ENCODE assay signal across 1 cellular context in genomic region chr12:107912421-107913004, GRCh38.
TF ChIP-seq lines count a peak whose summit lies in the region.

No MANE protein-coding gene starts in this region.

TF ChIP-seq in H1, 55 proteins besides CTCF, POLR2A, EP300 and RAD21:
- TF ChIP-seq CHD2 (IDR thresholded peaks at IDR 0.05; ENCODE audit: low read length): no peak; the same call in 1 of the 2 replicates
- TF ChIP-seq E2F6 (IDR thresholded peaks at IDR 0.05): no peak
- TF ChIP-seq ATF3 (IDR thresholded peaks at IDR 0.05; ENCODE audit: insufficient read depth, low read depth, low read length): no peak
- TF ChIP-seq SP4 (IDR thresholded peaks at IDR 0.05; ENCODE audit: low read length): peak; percentile 54; the same call in 1 of the 2 replicates
- no peak for TF ChIP-seq FOSL1 (IDR thresholded peaks at IDR 0.05; ENCODE audit: insufficient read depth, low read depth, low read length)
- TF ChIP-seq BRCA1 (IDR thresholded peaks at IDR 0.05; ENCODE audit: low read depth, low read length): no peak
- TF ChIP-seq CHD1 (IDR thresholded peaks at IDR 0.05; ENCODE audit: low read depth, low read length): no peak
- peak; percentile 89 for TF ChIP-seq KDM4A (IDR thresholded peaks at IDR 0.05; ENCODE audit: low read depth, low read length, severe bottlenecking)
- no peak for TF ChIP-seq TCF12 (IDR thresholded peaks at IDR 0.05; ENCODE audit: low read depth, low read length)
- 0 out of 2 replicates have a peak, but pooled peaks have one; percentile 18 for TF ChIP-seq CREB1 (IDR thresholded peaks at IDR 0.05)
- no peak for TF ChIP-seq RXRA (IDR thresholded peaks at IDR 0.05; ENCODE audit: insufficient read depth, low read depth, low read length)
- TF ChIP-seq ATF2 (IDR thresholded peaks at IDR 0.05; ENCODE audit: low read length): no peak
- TF ChIP-seq SIX5 (IDR thresholded peaks at IDR 0.05; ENCODE audit: low read depth, low read length): no peak
- TF ChIP-seq SAP30 (IDR thresholded peaks at IDR 0.05; ENCODE audit: insufficient read depth, insufficient replicate concordance, low read length): peak; percentile 64
- TF ChIP-seq TEAD4 (IDR thresholded peaks at IDR 0.05; ENCODE audit: low read depth, low read length): peak; percentile 37; the same call in 1 of the 2 replicates
- no peak for TF ChIP-seq CTBP2 (IDR thresholded peaks at IDR 0.05; ENCODE audit: borderline replicate concordance, insufficient read depth, insufficient read length, low read length)
- TF ChIP-seq ASH2L (IDR thresholded peaks at IDR 0.05; ENCODE audit: low read length): peak; percentile 80
- TF ChIP-seq HDAC2 (IDR thresholded peaks at IDR 0.05; ENCODE audit: borderline replicate concordance in 1 of 2, low read depth in 2 of 2, low read length in 2 of 2): peak in 1 of 2 experiments; percentile 70; a peak in 1 of 4 replicates
- no peak for TF ChIP-seq BCL11A (IDR thresholded peaks at IDR 0.05; ENCODE audit: low read depth in 2 of 2, low read length in 2 of 2)
- no peak for TF ChIP-seq MAFK (IDR thresholded peaks at IDR 0.05; ENCODE audit: low read depth, low read length)
- TF ChIP-seq USF2 (IDR thresholded peaks at IDR 0.05; ENCODE audit: low read length): no peak
- TF ChIP-seq ZNF274 (IDR thresholded peaks at IDR 0.05; ENCODE audit: borderline replicate concordance, extremely low read depth, low read length): no peak
- no peak for TF ChIP-seq GABPA (IDR thresholded peaks at IDR 0.05; ENCODE audit: borderline replicate concordance, insufficient read depth, low read length)
- no peak for TF ChIP-seq HDAC6 (IDR thresholded peaks at IDR 0.05; ENCODE audit: low read depth, low read length)
- TF ChIP-seq RBBP5 (IDR thresholded peaks at IDR 0.05; ENCODE audit: borderline replicate concordance, low read depth, low read length): 0 out of 2 replicates have a peak, but pooled peaks have one; percentile 39
- no peak for TF ChIP-seq CBX5 (IDR thresholded peaks at IDR 0.05; ENCODE audit: low read depth, low read length)
- no peak for TF ChIP-seq TBP (IDR thresholded peaks at IDR 0.05; ENCODE audit: low read depth, low read length)
- peak in 1 of 2 experiments; percentile 81; a peak in 2 of 4 replicates for TF ChIP-seq SIN3A (conservative IDR thresholded peaks at IDR 0.05 in 1 of 2, IDR thresholded peaks at IDR 0.05 in 1 of 2; ENCODE audit: low read depth in 1 of 2, low read length in 2 of 2)
- TF ChIP-seq SP2 (IDR thresholded peaks at IDR 0.05; ENCODE audit: low read length): no peak
- no peak for TF ChIP-seq NRF1 (IDR thresholded peaks at IDR 0.05; ENCODE audit: low read depth, low read length)
- no peak; the same call in 1 of the 2 replicates for TF ChIP-seq KDM1A (IDR thresholded peaks at IDR 0.05; ENCODE audit: borderline replicate concordance, low read length)
- TF ChIP-seq KDM5A (IDR thresholded peaks at IDR 0.05; ENCODE audit: low read length): no peak
